In genomic region chr11:130314749-130315285, GRCh38 we compare ENCODE assay signal across 8 cellular contexts. TPM values are rescaled to one million over a fixed set of nuclear protein-coding genes. Genes with fewer than 3 reads are reported as not detected.
DNase-seq lines count a peak whose midpoint lies in the region; TF ChIP-seq lines count a peak whose summit lies in the region.

Gene ZBTB44 (minus strand): TSS chr11:130314917. CDS start chr11:130261873, 53,044 bp downstream.

- H3K4me3 ChIP-seq in NT2/D1 (ENCODE audit: insufficient read length, low read depth) = peak within 1 kb of the TSS; percentile 70

- peak within 1 kb of the TSS; percentile 88 for H3K27ac Mint-ChIP-seq in endothelial cell (ENCODE audit: unreplicated experiment)

- DNase-seq in COLO668 (lab: John Stamatoyannopoulos, UW; ENCODE audit: unreplicated experiment) (peak; percentile 92), GM20000 (ENCODE audit: low spot score) (peak; percentile 97), HT1080 (ENCODE audit: low read depth) (peak; percentile 57), NT2/D1 (ENCODE audit: low read depth, low spot score) (peak; percentile 68), endothelial cell (ENCODE audit: low spot score) (peak; percentile 91), midbrain (lab: John Stamatoyannopoulos, UW) (peak; percentile 94)
- peak; percentile 72 for DNase-seq in activated CD8-positive, alpha-beta memory T cell treated with anti-CD3 and anti-CD28 coated beads, Interleukin-2, amount 50 U/mL, for 24 hours (ENCODE audit: extremely low read depth)
- DNase-seq in stimulated activated CD8-positive, alpha-beta memory T cell treated with anti-CD3 and anti-CD28 coated beads, Interleukin-15, amount 100 ng/mL, for 48 hours (ENCODE audit: low read depth in 2 of 2) = peak; percentile 81

- TF ChIP-seq CTCF in GM20000 (IDR thresholded peaks at IDR 0.05; ENCODE audit: extremely low read depth, missing control alignments) (no peak), endothelial cell (IDR thresholded peaks at IDR 0.05; ENCODE audit: unreplicated experiment) (no peak)

- no peaks in the 10 kb centered on the region for H3K9me3 Mint-ChIP-seq in endothelial cell (ENCODE audit: unreplicated experiment)

- no peaks in the 10 kb centered on the region for H3K36me3 ChIP-seq in NT2/D1 (ENCODE audit: insufficient read depth, insufficient read length, low read length)

- no peaks in the 10 kb centered on the region for H3K4me1 ChIP-seq in NT2/D1 (ENCODE audit: insufficient read depth, insufficient read length)

- no peaks in the 10 kb centered on the region for H3K36me3 Mint-ChIP-seq in endothelial cell (ENCODE audit: low read depth, unreplicated experiment)

- H3K4me3 Mint-ChIP-seq in endothelial cell (ENCODE audit: unreplicated experiment) = peak within 1 kb of the TSS; percentile 95

- H3K27me3 ChIP-seq in NT2/D1 (ENCODE audit: insufficient read depth, insufficient read length) = no peaks in the 10 kb centered on the region

- peaks cover 3% of the 10 kb centered on the region; the same call in 1 of the 2 replicates for H3K9me3 ChIP-seq in NT2/D1 (ENCODE audit: insufficient read depth, low read length)

- peaks cover 5% of the 10 kb centered on the region for H3K27me3 Mint-ChIP-seq in endothelial cell (ENCODE audit: unreplicated experiment)

- peak within 1 kb of the TSS; percentile 85 for H3K9ac ChIP-seq in NT2/D1 (ENCODE audit: insufficient read length, low read depth)

- H3K4me1 Mint-ChIP-seq in endothelial cell (ENCODE audit: unreplicated experiment) = peaks cover 15% of the 10 kb centered on the region

RNA-seq across cellular contexts. Expression of gene ZBTB44, which starts in this region (rescaled TPM):
- total RNA-seq in HT1080 (2014; rRNA removed; shearing (Covaris generic)) = 17.5 and 18.2 TPM in 2 replicates
- 14.8 and 15.5 TPM in 2 replicates for polyA plus RNA-seq in HT1080 (2015; cell fraction: cytosol; rRNA removed)
- polyA plus RNA-seq in HT1080 (2015; cell fraction: nucleus; rRNA removed) = 16.1 and 19.4 TPM in 2 replicates
- 32.6 TPM for total RNA-seq in endothelial cell (ENCODE audit: unreplicated experiment)

Comparison
In these comparisons a context has a peak if more than half of its experiments do, and no peak if none do; other contexts are left out.
1. Peak in every context shown above with its lines: DNase-seq and H3K4me3 ChIP-seq.